ENCODE assay signal across 27 cellular contexts in genomic region chr2:51065276-51065675, GRCh38. TPM values are rescaled to one million over a fixed set of nuclear protein-coding genes. Genes with fewer than 3 reads are reported as not detected.
"Had no signal": no experiment of that assay in that cellular context is flagged by ENCODE, and none has a peak within 500 bp of the region (broad histone marks: within the 10 kb centered on the region; RNA-seq: fewer than 3 reads in every experiment).

No MANE protein-coding gene starts in this region.

- DNase-seq: activated CD4-positive, alpha-beta memory T cell treated with anti-CD3 and anti-CD28 coated beads, Interleukin-2, amount 10 ng/mL, durations not matched to agents 7 days and 5 days; activated CD4-positive, alpha-beta T cell treated with anti-CD3 and anti-CD28 coated beads, Interleukin-2, amount 10 ng/mL, durations not matched to agents 24 days and 14 days; activated CD4-positive, CD25-positive, alpha-beta regulatory T cell treated with anti-CD3 and anti-CD28 coated beads, Interleukin-2, amount 50 U/mL, for 72 hours; activated CD8-positive, alpha-beta memory T cell treated with anti-CD3 and anti-CD28 coated beads, Interleukin-2, amount 50 U/mL, for 48 hours; activated gamma-delta T cell; activated naive CD4-positive, alpha-beta T cell treated with anti-CD3 and anti-CD28 coated beads, Interleukin-2, amount 10 ng/mL, durations not matched to agents 7 days and 5 days; activated naive CD8-positive, alpha-beta T cell treated with anti-CD3 and anti-CD28 coated beads, Interleukin-2, amount 10 ng/mL, durations not matched to agents 7 days and 5 days; activated T-cell treated with anti-CD3 and anti-CD28 coated beads, Interleukin-2, amount 50 U/mL, for 24 hours; amygdala; cortex of kidney; foreskin fibroblast; head of caudate nucleus; hippocampal formation; kidney; left colon; naive thymus-derived CD4-positive, alpha-beta T cell; ovary; retina; small intestine; stimulated activated CD4-positive, alpha-beta T cell treated with anti-CD3 and anti-CD28 coated beads, Interleukin-4, amount 100 ng/mL, for 24 hours; T-helper 9 cell; trophoblast cell; uterus; WERI-Rb-1 had no signal

- H3K27me3 ChIP-seq: ovary, uterus had no signal

- H3K9me3 ChIP-seq: ovary, thoracic aorta, uterus had no signal

- H3K4me1 ChIP-seq: uterus had no signal

- H3K36me3 ChIP-seq: ovary, thoracic aorta, uterus, WERI-Rb-1 had no signal

- H3K4me3 ChIP-seq: ovary, thoracic aorta, uterus had no signal

- H3K27ac ChIP-seq: ovary, thoracic aorta, uterus, WERI-Rb-1 had no signal

RNA-seq across cellular contexts. Expression of gene NRXN1, which starts 33.3 kb away (rescaled TPM):
- polyA plus RNA-seq: endothelial cell of umbilical vein; fibroblast of lung; naive thymus-derived CD4-positive, alpha-beta T cell had no signal
